Comparison of ENCODE assay signal across 18 cellular contexts in the genomic region with DNA sequence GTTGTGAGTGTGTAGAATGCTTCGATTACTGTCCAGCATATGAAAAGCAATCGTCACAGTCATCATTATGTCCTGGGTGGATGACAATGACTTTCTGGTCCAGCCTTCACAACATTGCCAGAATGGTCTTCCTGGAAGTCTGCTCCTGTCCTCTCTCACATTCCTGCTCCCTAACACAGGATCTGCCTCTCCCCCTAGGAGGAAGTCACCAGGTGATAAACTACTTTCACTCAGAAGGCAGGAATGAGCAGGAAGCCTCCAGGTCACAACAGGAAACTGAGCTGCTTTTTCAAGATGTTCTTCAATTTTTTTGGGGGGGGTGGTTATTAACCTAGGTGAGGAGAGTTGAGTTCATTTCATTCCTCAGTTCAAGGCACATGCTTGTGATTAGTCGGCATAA. TPM values are rescaled to one million over a fixed set of nuclear protein-coding genes. Genes with fewer than 3 reads are reported as not detected.
DNase-seq lines count a peak whose midpoint lies in the region; ATAC-seq, FAIRE-seq and TF ChIP-seq lines count a peak whose summit lies in the region.
"Had no signal": no experiment of that assay in that cellular context is flagged by ENCODE, and none has a peak within 500 bp of the region (broad histone marks: within the 10 kb centered on the region; RNA-seq: fewer than 3 reads in every experiment).

No MANE protein-coding gene starts in this region.

- H3K9me1 ChIP-seq in K562 (ENCODE audit: control insufficient read depth, insufficient read depth, low read length): no peaks in the 10 kb centered on the region

- peaks cover 21% of the 10 kb centered on the region for H3K4me1 Mint-ChIP-seq in nephron progenitor cell

- peaks cover 14% of the 10 kb centered on the region for H3K9me3 Mint-ChIP-seq in nephron progenitor cell
- H3K9me3 Mint-ChIP-seq: HFFc6 had no signal

- H3K9ac ChIP-seq in KMS-11 (no peak overlapping the region), K562 (ENCODE audit: insufficient read depth in 1 of 2, low read depth in 2 of 2, low read length in 2 of 2) (no peak overlapping the region)

- TF ChIP-seq RAD21 in K562 (CRISPR knock-in tag; conservative IDR thresholded peaks at IDR 0.05 in 1 of 2, IDR thresholded peaks at IDR 0.05 in 1 of 2): no peak

- peak overlapping the region; percentile 74; the same call in 1 of the 2 replicates for H3K4me2 ChIP-seq in KMS-11
- no peak overlapping the region; the same call in 1 of the 2 replicates for H3K4me2 ChIP-seq in K562 (ENCODE audit: insufficient read depth, low read length)

- TF ChIP-seq CTCF in KMS-11 (conservative IDR thresholded peaks at IDR 0.05; ENCODE audit: low read depth, low read length) (no peak), K562 (IDR thresholded peaks at IDR 0.05 in 2 of 3, conservative IDR thresholded peaks at IDR 0.05 in 1 of 3; ENCODE audit: insufficient read depth in 2 of 3, low read depth in 1 of 3, low read length in 3 of 3) (no peak), esophagus muscularis mucosa (IDR thresholded peaks at IDR 0.05) (no peak), nephron progenitor cell (IDR thresholded peaks at IDR 0.05) (no peak)

- H3K36me3 Mint-ChIP-seq in nephron progenitor cell (ENCODE audit: low read depth): peaks cover 8% of the 10 kb centered on the region
- H3K36me3 Mint-ChIP-seq: CD4-positive, alpha-beta memory T cell had no signal

- H3K4me3 ChIP-seq in KMS-11 (IDR thresholded peaks at IDR 0.05; ENCODE audit: insufficient read depth, low read depth, low read length) (no peak overlapping the region), K562 (no peak overlapping the region), esophagus muscularis mucosa (no peak overlapping the region)

- in situ Hi-C loops in K562 (cut with MboI): no loop called here

- no peaks in the 10 kb centered on the region for H4K20me1 ChIP-seq in KMS-11 (ENCODE audit: insufficient read depth)
- no peaks in the 10 kb centered on the region for H4K20me1 ChIP-seq in K562 (replicated peaks; ENCODE audit: control insufficient read depth, insufficient read depth, low read length)

- H3K36me3 ChIP-seq in KMS-11 (ENCODE audit: insufficient read depth) (no peaks in the 10 kb centered on the region), K562 (ENCODE audit: control insufficient read depth, insufficient read depth, low read length) (no peaks in the 10 kb centered on the region), esophagus muscularis mucosa (no peaks in the 10 kb centered on the region)
- H3K36me3 ChIP-seq: BE2C had no signal

- 12% methylated on average over 3 of the region's 3 CpGs for WGBS in K562 (ENCODE audit: insufficient coverage, low coverage, missing lambda C conversion rate)
- WGBS in esophagus muscularis mucosa: 86% methylated on average over 3 of the region's 3 CpGs

- H2AFZ ChIP-seq in KMS-11 (ENCODE audit: low read depth) (no peak overlapping the region), K562 (ENCODE audit: low read depth, low read length) (peak overlapping the region; percentile 60)

- H3K4me1 ChIP-seq in KMS-11 (ENCODE audit: low read depth, poor library complexity, severe bottlenecking) (peaks cover 38% of the 10 kb centered on the region), K562 (replicated peaks in 1 of 2; ENCODE audit: control insufficient read depth in 2 of 2, insufficient read depth in 2 of 2, low read length in 2 of 2) (peaks cover 0 to 17% of the 10 kb centered on the region in 2 experiments; a peak in 2 of 5 replicates), esophagus muscularis mucosa (no peaks in the 10 kb centered on the region)
- H3K4me1 ChIP-seq: BE2C had no signal

- POLR2A ChIA-PET in K562 (lab: Yijun Ruan, JAX): interaction anchor here (0.6 kb wide), 1 partner anchor 9 kb away, joined by 3 read pairs; no protein-coding TSS in a partner anchor

- no TSS peak for BruUV-seq in K562 (replicated peaks; lab: Mats Ljungman, UMichigan)

- H3K9me3 ChIP-seq in K562 (replicated peaks; ENCODE audit: control insufficient read depth, insufficient read depth, low read depth, low read length) (peaks cover 2% of the 10 kb centered on the region; the same call in 1 of the 2 replicates), esophagus muscularis mucosa (peaks cover 0 to 9% (median 0%) of the 10 kb centered on the region in 4 donors)
- H3K9me3 ChIP-seq: BE2C had no signal

- H3K27me3 ChIP-seq in KMS-11 (ENCODE audit: insufficient read depth, low read depth) (no peaks in the 10 kb centered on the region), K562 (ENCODE audit: control insufficient read depth in 2 of 2, insufficient read depth in 2 of 2, low read length in 2 of 2) (no peaks in the 10 kb centered on the region), esophagus muscularis mucosa (no peaks in the 10 kb centered on the region)
- H3K27me3 ChIP-seq: BE2C had no signal

- H3K79me2 ChIP-seq in KMS-11 (ENCODE audit: insufficient read depth, low read depth) (no peaks in the 10 kb centered on the region), K562 (ENCODE audit: control insufficient read depth, insufficient read depth, low read length) (no peaks in the 10 kb centered on the region)

- ATAC-seq in K562 (no peak), sciatic nerve (no peak)
- ATAC-seq: HepG2 had no signal

- H3K27ac Mint-ChIP-seq in nephron progenitor cell: peak overlapping the region; percentile 51
- H3K27ac Mint-ChIP-seq: HFFc6 had no signal

- H3K27ac ChIP-seq in KMS-11 (no peak overlapping the region), K562 (ENCODE audit: extremely low read depth, low read depth, low read length) (no peak overlapping the region), esophagus muscularis mucosa (replicated peaks in 1 of 4) (no peak overlapping the region)
- H3K27ac ChIP-seq: C4-2B had no signal

- TF ChIP-seq EP300 in K562 (IDR thresholded peaks at IDR 0.05; ENCODE audit: low read length) (no peak), esophagus muscularis mucosa (IDR thresholded peaks at IDR 0.05) (no peak)

- intact Hi-C loops in K562 (cut with micrococcal nuclease): no loop called here
- intact Hi-C loops in esophagus muscularis mucosa (cut with DNase I): no loop called here
- intact Hi-C loops in sciatic nerve (cut with DNase I): no loop called here

- peaks cover 2% of the 10 kb centered on the region for H3K27me3 Mint-ChIP-seq in nephron progenitor cell (ENCODE audit: low read depth, poor library complexity)
- H3K27me3 Mint-ChIP-seq: CD4-positive, alpha-beta memory T cell had no signal

- DNase-seq in K562 (ENCODE audit: extremely low read depth in 1 of 4, low spot score in 3 of 4) (no peak), esophagus muscularis mucosa (ENCODE audit: extremely low spot score) (peak; percentile 70), nephron progenitor cell (no peak), NCI-H1436 (lab: John Stamatoyannopoulos, UW) (no peak), sciatic nerve (ENCODE audit: low spot score) (no peak), NCI-H82 treated with DMSO at 0.1 percent for 48 hours (lab: John Stamatoyannopoulos, UW; ENCODE audit: unreplicated experiment) (no peak)
- DNase-seq: BE2C; CD4-positive, alpha-beta memory T cell; DND-41; GDM1; HCEC 1CT; HFFc6 had no signal

- CTCF ChIA-PET in K562 (lab: Yijun Ruan, JAX; ENCODE audit: low intra/inter-chr PET ratio): no interaction called here

- no peak for FAIRE-seq in K562 (lab: Jason Lieb, UNC)
- FAIRE-seq: A204.1, GM19239, HepG2, HTR-8/SVneo had no signal

- no peak overlapping the region for H3K4me3 Mint-ChIP-seq in nephron progenitor cell
- H3K4me3 Mint-ChIP-seq: CD4-positive, alpha-beta memory T cell; HFFc6 had no signal

- TF ChIP-seq POLR2A in K562 (conservative IDR thresholded peaks at IDR 0.05): no peak
- TF ChIP-seq POLR2A in esophagus muscularis mucosa (IDR thresholded peaks at IDR 0.05; ENCODE audit: low read depth): no peak

TF ChIP-seq in K562, 482 proteins besides CTCF, POLR2A, EP300 and RAD21 (continues in another document):
- no peak for TF ChIP-seq ZFPM2 (CRISPR knock-in tag; IDR thresholded peaks at IDR 0.05)

RNA-seq across cellular contexts. Expression of a gene that starts 13.6 kb away (rescaled TPM):
- not detected in 2 replicates for total RNA-seq in K562 (2011; cell fraction: chromatin; rRNA removed; ENCODE audit: low replicate concordance)
- total RNA-seq in K562 (2011; cell fraction: nucleolus; rRNA removed): not detected in 2 replicates
- total RNA-seq in K562 (2011; cell fraction: nucleoplasm; rRNA removed): 0.51 TPM in 1 of 2 replicates, not detected in the other
- total RNA-seq in K562 (2014; rRNA removed) (0.24 and 0.64 TPM in 2 replicates), K562 (2014; rRNA removed; fragmentation: Illumina TruSeq; extraction: Trizol) (0.15 and 0.26 TPM in 2 replicates), K562 (2015; rRNA removed; fragmentation: Illumina TruSeq; extraction: Trizol) (0.18 and 0.41 TPM in 2 replicates), K562 (2021) (0.20 and 0.54 TPM in 2 replicates), esophagus muscularis mucosa (10 to 100 TPM; 46.1 to 94.9 (median 60.7) TPM), sciatic nerve (145 TPM)
- polyA plus RNA-seq in K562 (2011; rRNA removed) (0.03 and 0.35 TPM in 2 replicates), K562 (2014; fragmentation: Illumina TruSeq; extraction: Trizol) (0.33 and 0.80 TPM in 2 replicates), K562 (2014; fragmentation: Nextera tagmentation; extraction: Ambion mirVana) (under 1 TPM; 0.31 to 0.67 TPM), K562 (2014; rRNA removed) (0.11 and 0.72 TPM in 2 replicates)
- polyA plus RNA-seq in K562 (2011; cell fraction: cytosol; rRNA removed): 0.03 and 0.07 TPM in 2 replicates
- polyA plus RNA-seq in K562 (2011; cell fraction: nucleus; rRNA removed): 0.10 and 0.23 TPM in 2 replicates
- polyA plus RNA-seq in K562 (2012): 0.18 and 0.22 TPM in 2 replicates
- not detected in 2 replicates for polyA minus RNA-seq in K562 (2011; rRNA and poly(A)+ RNA removed)
- polyA minus RNA-seq in K562 (2011; cell fraction: cytosol; rRNA and poly(A)+ RNA removed): not detected in 2 replicates
- 0.40 TPM in 1 of 2 replicates, not detected in the other for polyA minus RNA-seq in K562 (2011; cell fraction: nucleus; rRNA and poly(A)+ RNA removed)
- polyA plus RNA-seq: CD4-positive, alpha-beta memory T cell had no signal

RNA-seq across cellular contexts. Expression of a gene that starts 51.1 kb away (rescaled TPM):
- total RNA-seq in K562 (2011; cell fraction: chromatin; rRNA removed; ENCODE audit: low replicate concordance): 45.9 and 61.6 TPM in 2 replicates
- total RNA-seq in K562 (2011; cell fraction: nucleolus; rRNA removed): 24.8 and 28.2 TPM in 2 replicates
- 29.1 and 42.7 TPM in 2 replicates for total RNA-seq in K562 (2011; cell fraction: nucleoplasm; rRNA removed)
- total RNA-seq in K562 (2014; rRNA removed): 62.2 and 71.7 TPM in 2 replicates
- 71.2 and 72.9 TPM in 2 replicates for total RNA-seq in K562 (2014; rRNA removed; fragmentation: Illumina TruSeq; extraction: Trizol)
- 61.3 and 73.5 TPM in 2 replicates for total RNA-seq in K562 (2015; rRNA removed; fragmentation: Illumina TruSeq; extraction: Trizol)
- total RNA-seq in K562 (2021): 41.8 and 50.5 TPM in 2 replicates
- 55.4 and 56.0 TPM in 2 replicates for polyA plus RNA-seq in K562 (2011; rRNA removed)
- polyA plus RNA-seq in K562 (2011; cell fraction: cytosol; rRNA removed): 40.4 and 45.1 TPM in 2 replicates
- polyA plus RNA-seq in K562 (2011; cell fraction: nucleus; rRNA removed): 74.2 and 81.6 TPM in 2 replicates
- polyA plus RNA-seq in K562 (2012): 49.9 and 51.4 TPM in 2 replicates
- polyA plus RNA-seq in K562 (2014; fragmentation: Illumina TruSeq; extraction: Trizol): 62.4 and 66.8 TPM in 2 replicates
- polyA plus RNA-seq in K562 (2014; fragmentation: Nextera tagmentation; extraction: Ambion mirVana): 10 to 100 TPM; 86.0 to 86.4 TPM
- polyA plus RNA-seq in K562 (2014; rRNA removed): 74.7 and 94.3 TPM in 2 replicates
- polyA minus RNA-seq in K562 (2011; rRNA and poly(A)+ RNA removed): 22.0 and 29.1 TPM in 2 replicates
- 14.5 and 17.0 TPM in 2 replicates for polyA minus RNA-seq in K562 (2011; cell fraction: cytosol; rRNA and poly(A)+ RNA removed)
- polyA minus RNA-seq in K562 (2011; cell fraction: nucleus; rRNA and poly(A)+ RNA removed): 22.6 and 26.0 TPM in 2 replicates
- total RNA-seq in esophagus muscularis mucosa: 10 to 100 TPM; 16.6 to 31.6 (median 23.6) TPM
- total RNA-seq in sciatic nerve: 26.6 TPM

Comparison
In these comparisons a context has a peak if more than half of its experiments do, and no peak if none do; other contexts are left out.
1. RNA of a gene that starts 13.6 kb away (total RNA-seq): 145 TPM in sciatic nerve (single experiment) and 46.1 to 94.9 TPM in esophagus muscularis mucosa; 0.15 to 0.64 TPM in K562; every median in the first group is over 10 times any median in the second.